In the genomic region with DNA sequence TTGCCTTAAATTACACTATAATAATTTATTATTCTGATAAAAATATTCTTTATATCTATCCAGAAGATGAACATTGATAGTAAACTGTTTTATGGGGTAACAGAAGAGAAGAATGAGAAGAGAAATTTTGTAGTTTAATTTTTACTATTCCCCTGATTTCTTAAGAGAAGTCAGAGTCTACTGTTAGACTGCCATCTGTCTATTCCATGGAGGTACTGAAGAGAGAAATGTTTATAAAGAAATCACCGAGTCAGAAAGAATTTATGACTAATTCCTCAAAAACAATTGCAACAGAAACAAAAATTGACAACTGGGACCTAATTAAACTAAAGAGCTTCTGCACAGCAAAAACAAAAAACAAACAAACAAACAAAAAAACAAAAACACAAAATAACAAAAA, we compare ENCODE assay signal across 10 cellular contexts.
A peak's percentile ranks its signal among the peaks of the same experiment; 100 is the strongest.
DNase-seq lines count a peak whose midpoint lies in the region; ATAC-seq, FAIRE-seq and TF ChIP-seq lines count a peak whose summit lies in the region.
"Had no signal": no experiment of that assay in that cellular context is flagged by ENCODE, and none has a peak within 500 bp of the region (broad histone marks: within the 10 kb centered on the region; RNA-seq: fewer than 3 reads in every experiment).

No MANE protein-coding gene starts in this region.

- H3K36me3 Mint-ChIP-seq in activated T-helper 2 cell treated with anti-CD3 and anti-CD28 coated beads, Interferon-gamma antibody, Interleukin-2, Interleukin-4, amounts not matched to agents 10 μg/mL and 5 μg/mL and 100 μg/mL, durations not matched to agents 14 hours and 24 hours and 36 hours (ENCODE audit: low read depth) = peaks cover 30% of the 10 kb centered on the region

- TF ChIP-seq RAD21 in A549 (conservative IDR thresholded peaks at IDR 0.05 in 1 of 2, IDR thresholded peaks at IDR 0.05 in 1 of 2) = peak; percentile 24 to 26; a peak in 3 of 5 replicates
- peak; percentile 30 for TF ChIP-seq RAD21 in HCT116 (IDR thresholded peaks at IDR 0.05; ENCODE audit: low read depth)

- H3K27ac ChIP-seq in A549 (no peak overlapping the region), HCT116 (ENCODE audit: low read depth, low read length) (no peak overlapping the region)

- H3K4me1 Mint-ChIP-seq in activated T-helper 2 cell treated with anti-CD3 and anti-CD28 coated beads, Interferon-gamma antibody, Interleukin-2, Interleukin-4, amounts not matched to agents 10 μg/mL and 5 μg/mL and 100 μg/mL, durations not matched to agents 14 hours and 24 hours and 36 hours (ENCODE audit: low read depth) = peaks cover 11% of the 10 kb centered on the region
- H3K4me1 Mint-ChIP-seq: brain had no signal

- TF ChIP-seq POLR2A in A549 (IDR thresholded peaks at IDR 0.05; ENCODE audit: low read length) (no peak), HCT116 (IDR thresholded peaks at IDR 0.05; ENCODE audit: borderline replicate concordance, extremely low read depth, insufficient read depth, insufficient read length) (no peak)

- DNase-seq in A549 (ENCODE audit: low read depth in 1 of 2, low spot score in 1 of 2) (peak; percentile 15 to 16), HCT116 (ENCODE audit: low read depth, low spot score) (no peak), inferior parietal cortex (ENCODE audit: extremely low spot score) (peak; percentile 5), GM19238 (ENCODE audit: insufficient read length, low spot score) (no peak)
- no peak for DNase-seq in activated T-helper 2 cell treated with anti-CD3 and anti-CD28 coated beads, Interferon-gamma antibody, Interleukin-2, Interleukin-4, amounts not matched to agents 10 μg/mL and 5 μg/mL and 100 μg/mL, durations not matched to agents 14 hours and 24 hours and 36 hours (ENCODE audit: low spot score)
- DNase-seq in activated CD4-positive, alpha-beta T cell treated with anti-CD3 and anti-CD28 coated beads for 1 hour = no peak
- DNase-seq: KG1 had no signal

- intact Hi-C loops in HCT116 (cut with micrococcal nuclease) = loop anchor here (5.0 kb wide), 1 partner anchor 435 kb away; no protein-coding TSS in a partner anchor
- intact Hi-C loops in activated T-helper 2 cell treated with anti-CD3 and anti-CD28 coated beads, Interferon-gamma antibody, Interleukin-2, Interleukin-4, amounts not matched to agents 10 μg/mL and 5 μg/mL and 100 μg/mL, durations not matched to agents 14 hours and 24 hours and 36 hours (cut with micrococcal nuclease) = no loop called here

- POLR2A ChIA-PET in A549 (lab: Yijun Ruan, JAX) (no interaction called here), HCT116 (lab: Charles Lee) (no interaction called here)

- peak; percentile 44 for TF ChIP-seq CTCF in A549 (IDR thresholded peaks at IDR 0.05)
- peak in 2 of 3 experiments; percentile 22 to 23; a peak in 2 of 6 replicates for TF ChIP-seq CTCF in HCT116 (IDR thresholded peaks at IDR 0.05 in 2 of 3, conservative IDR thresholded peaks at IDR 0.05 in 1 of 3; ENCODE audit: borderline replicate concordance in 1 of 3, insufficient read depth in 1 of 3, low read depth in 2 of 3, low read length in 2 of 3)

- H3K27ac Mint-ChIP-seq in activated T-helper 2 cell treated with anti-CD3 and anti-CD28 coated beads, Interferon-gamma antibody, Interleukin-2, Interleukin-4, amounts not matched to agents 10 μg/mL and 5 μg/mL and 100 μg/mL, durations not matched to agents 14 hours and 24 hours and 36 hours = peak overlapping the region; percentile 28

- no peak overlapping the region for H3K9ac ChIP-seq in HCT116 (ENCODE audit: low read length)

- RAD21 ChIA-PET in HCT116 (lab: Charles Lee; ENCODE audit: low non-redundant PET in 1 of 2, low total read pairs in 2 of 2, uncharacterized antibody in 2 of 2, unreplicated experiment in 2 of 2) = no interaction called here

- H3K4me3 ChIP-seq in A549 = no peak overlapping the region
- no peak overlapping the region for H3K4me3 ChIP-seq in HCT116 (replicated peaks in 1 of 2; ENCODE audit: low read depth in 1 of 2, low read length in 2 of 2)

- ATAC-seq in A549 (peak in 1 of 2 experiments; percentile 49; a peak in 1 of 6 replicates), HCT116 (no peak), GM18858 (IDR thresholded peaks at IDR 0.05; ENCODE audit: unreplicated experiment) (no peak), GM19351 (IDR thresholded peaks at IDR 0.05; ENCODE audit: unreplicated experiment) (no peak)

- BruUV-seq in HCT116 (replicated peaks; lab: Mats Ljungman, UMichigan) = no TSS peak

- H3K9me3 ChIP-seq in A549 (no peaks in the 10 kb centered on the region), HCT116 (ENCODE audit: control insufficient read depth in 1 of 2, insufficient read depth in 1 of 2, low read depth in 1 of 2, low read length in 2 of 2) (no peaks in the 10 kb centered on the region)

- H2AFZ ChIP-seq in HCT116 (ENCODE audit: low read depth, low read length, poor library complexity, severe bottlenecking) = no peak overlapping the region

- H3K79me2 ChIP-seq in HCT116 (ENCODE audit: insufficient read depth, low read length) = no peaks in the 10 kb centered on the region

- no peak overlapping the region for H3K4me3 Mint-ChIP-seq in activated T-helper 2 cell treated with anti-CD3 and anti-CD28 coated beads, Interferon-gamma antibody, Interleukin-2, Interleukin-4, amounts not matched to agents 10 μg/mL and 5 μg/mL and 100 μg/mL, durations not matched to agents 14 hours and 24 hours and 36 hours (ENCODE audit: low read depth)
- H3K4me3 Mint-ChIP-seq: brain had no signal

- CTCF ChIA-PET in A549 (lab: Yijun Ruan, JAX) = no interaction called here
- CTCF ChIA-PET in HCT116 (lab: Charles Lee) = no interaction called here

- WGBS in A549 (ENCODE audit: missing lambda C conversion rate) = 0% methylated on average over 1 of the region's 1 CpG

- H3K4me1 ChIP-seq in A549 (no peaks in the 10 kb centered on the region), HCT116 (ENCODE audit: control insufficient read depth in 1 of 2, insufficient read depth in 2 of 2, low read length in 2 of 2) (no peaks in the 10 kb centered on the region)

- H3K27me3 Mint-ChIP-seq in activated T-helper 2 cell treated with anti-CD3 and anti-CD28 coated beads, Interferon-gamma antibody, Interleukin-2, Interleukin-4, amounts not matched to agents 10 μg/mL and 5 μg/mL and 100 μg/mL, durations not matched to agents 14 hours and 24 hours and 36 hours (ENCODE audit: low read depth) = no peaks in the 10 kb centered on the region
- H3K27me3 Mint-ChIP-seq: brain had no signal

- no peaks in the 10 kb centered on the region for H3K27me3 ChIP-seq in HCT116 (ENCODE audit: insufficient read depth, low read length)

- no peak for FAIRE-seq in A549 (lab: Jason Lieb, UNC)

- no peak overlapping the region for H3K4me2 ChIP-seq in A549
- H3K4me2 ChIP-seq in HCT116 (ENCODE audit: low read length) = no peak overlapping the region

- no peaks in the 10 kb centered on the region for H3K9me2 ChIP-seq in HCT116 (ENCODE audit: insufficient read depth)

- H4K20me1 ChIP-seq in HCT116 (ENCODE audit: insufficient read depth) = no peaks in the 10 kb centered on the region

- no peak for TF ChIP-seq EP300 in A549 (IDR thresholded peaks at IDR 0.05)

- no peaks in the 10 kb centered on the region for H3K36me3 ChIP-seq in HCT116 (ENCODE audit: control insufficient read depth in 1 of 2, insufficient read depth in 2 of 2, low read length in 2 of 2)

- H3K9me3 Mint-ChIP-seq in activated T-helper 2 cell treated with anti-CD3 and anti-CD28 coated beads, Interferon-gamma antibody, Interleukin-2, Interleukin-4, amounts not matched to agents 10 μg/mL and 5 μg/mL and 100 μg/mL, durations not matched to agents 14 hours and 24 hours and 36 hours = no peaks in the 10 kb centered on the region

TF ChIP-seq in A549, 52 proteins besides CTCF, POLR2A, EP300 and RAD21:
- TF ChIP-seq SMC3 (IDR thresholded peaks at IDR 0.05) = peak; percentile 29; the same call in 1 of the 3 replicates
- TF ChIP-seq CBX8 (IDR thresholded peaks at IDR 0.05) = no peak
- no peak for TF ChIP-seq ESRRA (IDR thresholded peaks at IDR 0.05; ENCODE audit: borderline replicate concordance, low read length)

TF ChIP-seq in HCT116, 20 proteins besides CTCF, POLR2A, EP300 and RAD21:
- TF ChIP-seq EZH2phosphoT487 (IDR thresholded peaks at IDR 0.05; ENCODE audit: borderline replicate concordance) (no peak), SP1 (IDR thresholded peaks at IDR 0.05; ENCODE audit: low read depth) (no peak), YY1 (IDR thresholded peaks at IDR 0.05; ENCODE audit: extremely low read depth, insufficient replicate concordance, low read depth, low read length) (no peak), CEBPB (IDR thresholded peaks at IDR 0.05; ENCODE audit: low read depth) (no peak), EZH2 (IDR thresholded peaks at IDR 0.05) (no peak), JUND (IDR thresholded peaks at IDR 0.05) (no peak), ZNF274 (IDR thresholded peaks at IDR 0.05; ENCODE audit: low read depth, low read length) (no peak), TCF7L2 (IDR thresholded peaks at IDR 0.05; ENCODE audit: borderline replicate concordance, extremely low read depth, insufficient read depth, insufficient read length) (no peak), POLR2AphosphoS5 (IDR thresholded peaks at IDR 0.05; ENCODE audit: low read depth, low read length) (no peak)
- TF ChIP-seq, protein P1, sequence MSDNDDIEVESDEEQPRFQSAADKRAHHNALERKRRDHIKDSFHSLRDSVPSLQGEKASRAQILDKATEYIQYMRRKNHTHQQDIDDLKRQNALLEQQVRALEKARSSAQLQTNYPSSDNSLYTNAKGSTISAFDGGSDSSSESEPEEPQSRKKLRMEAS (IDR thresholded peaks at IDR 0.05) = no peak
TF ChIP-seq in HCT116: peak in this region for 0.

Comparison
In these comparisons a context has a peak if more than half of its experiments do, and no peak if none do; other contexts are left out.
1. DNase-seq: peak in A549 (2 of 2) and inferior parietal cortex (single experiment); none in HCT116 (single experiment), activated T-helper 2 cell treated with anti-CD3 and anti-CD28 coated beads, Interferon-gamma antibody, Interleukin-2, Interleukin-4, amounts not matched to agents 10 μg/mL and 5 μg/mL and 100 μg/mL, durations not matched to agents 14 hours and 24 hours and 36 hours (single experiment), activated CD4-positive, alpha-beta T cell treated with anti-CD3 and anti-CD28 coated beads for 1 hour (single experiment) and GM19238 (single experiment).